ENCODE assay signal across 21 cellular contexts in genomic region chr18:37441821-37442220, GRCh38.
"Had no signal": no experiment of that assay in that cellular context is flagged by ENCODE, and none has a peak within 500 bp of the region (broad histone marks: within the 10 kb centered on the region; RNA-seq: fewer than 3 reads in every experiment).

No MANE protein-coding gene starts in this region.

- H3K27ac ChIP-seq: brain microvascular endothelial cell, cardiac muscle cell had no signal

- H3K36me3 ChIP-seq: brain microvascular endothelial cell, cardiac muscle cell had no signal

- H3K27me3 ChIP-seq: brain microvascular endothelial cell, cardiac muscle cell had no signal

- FAIRE-seq: astrocyte, colon, K562 had no signal

- DNase-seq: activated B cell treated with CpG ODN at 0.5 μM for 24 hours; activated CD4-positive, alpha-beta T cell treated with anti-CD3 and anti-CD28 coated beads for 1 hour; activated CD4-positive, alpha-beta T cell treated with anti-CD3 and anti-CD28 coated beads, Interleukin-2, amount 10 ng/mL, durations not matched to agents 24 days and 14 days; activated CD4-positive, alpha-beta T cell treated with anti-CD3 and anti-CD28 coated beads, Interleukin-2, amount 50 U/mL, for 48 hours; activated CD8-positive, alpha-beta memory T cell treated with anti-CD3 and anti-CD28 coated beads, Interleukin-2, amount 10 ng/mL, durations not matched to agents 7 days and 5 days; activated effector memory CD4-positive, alpha-beta T cell treated with Interleukin-2 at 50 U/mL for 16 hours; activated naive CD4-positive, alpha-beta T cell treated with anti-CD3 and anti-CD28 coated beads for 36 hours; activated T-cell treated with anti-CD3 and anti-CD28 coated beads, Interleukin-2, amount 50 U/mL, for 24 hours; brain microvascular endothelial cell; cerebellar nuclear complex; Karpas-422; NCI-H1092; NCI-H2029 treated with DMSO at 0.1 percent for 48 hours; PC-3; SIG-M5; T-helper 17 cell; T-helper 9 cell had no signal

- ATAC-seq: activated CD8-positive, alpha-beta memory T cell treated with anti-CD3 and anti-CD28 coated beads, Interleukin-2, amount 10 ng/mL, durations not matched to agents 7 days and 5 days; K562; PC-3; T-helper 17 cell had no signal

- H3K4me3 ChIP-seq: cardiac muscle cell, K562 had no signal
